Comparison of ENCODE assay signal across 3 cellular contexts in the genomic region with DNA sequence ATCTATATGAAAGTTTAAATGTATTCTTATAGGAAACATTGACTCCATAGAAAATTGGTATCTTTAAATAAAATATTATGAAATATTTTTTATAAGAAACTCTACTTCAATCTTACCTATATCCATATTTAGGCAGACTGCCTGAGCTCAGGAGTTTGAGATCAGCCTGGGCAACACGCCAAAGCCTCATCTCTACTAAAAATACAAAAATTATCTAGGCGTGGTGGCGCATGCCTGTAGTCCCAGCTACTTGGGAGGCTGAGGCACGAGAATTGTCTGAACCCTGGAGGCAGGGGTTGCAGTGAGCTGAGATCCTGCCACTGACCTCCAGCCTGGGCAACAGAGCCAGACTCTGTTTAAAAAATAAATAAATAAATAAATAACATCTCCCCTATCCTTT. TPM values are rescaled to one million over a fixed set of nuclear protein-coding genes. Genes with fewer than 3 reads are reported as not detected.
"Had no signal": no experiment of that assay in that cellular context is flagged by ENCODE, and none has a peak within 500 bp of the region (broad histone marks: within the 10 kb centered on the region; RNA-seq: fewer than 3 reads in every experiment).

No MANE protein-coding gene starts in this region.

- DNase-seq: GDM1, GF-D8 had no signal

- H3K4me3 ChIP-seq: GM12878 had no signal

- ATAC-seq: GM12878 had no signal

RNA-seq across cellular contexts. Expression of gene PABPC4L, which starts 47.5 kb away (rescaled TPM):
- total RNA-seq: GM12878 had no signal
- polyA plus RNA-seq: GM12878 had no signal
